1 cellular context compared by ENCODE assay signal in the genomic region with DNA sequence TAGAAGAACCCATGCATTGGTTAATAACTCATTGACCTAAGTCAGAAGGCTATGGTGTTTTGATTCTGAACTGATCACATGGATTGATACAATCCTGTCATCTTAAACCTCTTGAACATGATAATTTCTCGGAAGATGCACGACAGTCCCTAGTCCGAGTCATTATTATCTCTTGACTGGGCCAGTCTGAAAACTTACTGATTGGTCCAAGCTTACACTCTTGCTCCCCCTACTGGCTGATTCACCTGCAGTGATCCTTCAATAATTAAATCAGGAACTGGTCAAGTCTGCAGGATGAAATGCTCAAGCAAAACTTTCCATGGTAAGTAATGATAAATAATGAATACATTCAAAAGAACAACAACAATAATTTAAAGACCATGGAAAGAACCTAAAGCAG.
TF ChIP-seq lines count a peak whose summit lies in the region.

No MANE protein-coding gene starts in this region.

TF ChIP-seq in SK-N-SH treated with all-trans-retinoic acid at 6 μM for 48 hours, 23 proteins besides CTCF, POLR2A, EP300 and RAD21 (continued from another document):
- TF ChIP-seq ISL1 (CRISPR knock-in tag; IDR thresholded peaks at IDR 0.05), result no peak
- no peak for TF ChIP-seq ZC3H10 (CRISPR knock-in tag; IDR thresholded peaks at IDR 0.05)
